ENCODE assay signal across 9 cellular contexts in the genomic region with DNA sequence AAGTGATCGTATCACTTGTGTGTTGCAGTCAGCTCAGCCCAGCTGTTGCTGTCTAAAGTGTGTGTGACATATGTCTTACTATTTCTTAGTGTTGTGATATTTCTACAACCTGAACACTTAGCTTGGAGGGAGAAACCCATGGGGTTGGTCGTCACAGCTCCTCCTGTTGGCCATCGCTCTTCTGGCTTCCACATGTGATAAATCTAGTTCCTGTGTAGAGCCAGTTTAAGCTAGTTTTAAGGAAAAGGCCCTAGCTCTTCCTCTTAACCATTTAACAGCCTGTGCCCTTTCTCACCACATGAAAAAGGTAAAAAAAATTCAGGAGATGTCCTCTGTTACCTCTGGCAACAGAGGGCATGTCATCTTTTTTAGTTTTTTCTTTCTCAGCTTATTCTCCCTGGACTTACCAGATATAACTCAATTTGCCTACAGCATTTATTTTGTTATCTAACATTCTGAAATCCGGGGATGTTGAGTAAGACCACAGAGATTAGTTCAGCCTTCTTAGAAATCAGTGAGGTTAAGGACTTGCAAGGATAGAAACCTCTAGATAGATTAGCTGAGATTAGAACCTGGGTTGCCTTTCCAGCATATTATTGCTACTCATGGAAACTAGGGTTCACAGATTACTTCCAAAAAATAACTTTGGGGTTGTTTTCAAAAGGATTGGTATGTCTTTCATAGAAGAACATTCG.
A peak's percentile ranks its signal among the peaks of the same experiment; 100 is the strongest.
DNase-seq lines count a peak whose midpoint lies in the region; ATAC-seq and TF ChIP-seq lines count a peak whose summit lies in the region.
"Had no signal": no experiment of that assay in that cellular context is flagged by ENCODE, and none has a peak within 500 bp of the region (broad histone marks: within the 10 kb centered on the region; RNA-seq: fewer than 3 reads in every experiment).

No MANE protein-coding gene starts in this region.

- peaks cover 82% of the 10 kb centered on the region for H3K36me3 ChIP-seq in upper lobe of right lung

- H3K4me3 ChIP-seq in upper lobe of right lung = no peak overlapping the region

- ATAC-seq in activated naive CD8-positive, alpha-beta T cell treated with anti-CD3 and anti-CD28 coated beads, Interleukin-2, amount 50 U/mL, for 24 hours = no peak
- peak; percentile 39 for ATAC-seq in esophagus mucosa
- ATAC-seq in upper lobe of right lung = peak; percentile 64
- ATAC-seq in HG03439 (IDR thresholded peaks at IDR 0.05; ENCODE audit: unreplicated experiment) = no peak

- no peaks in the 10 kb centered on the region for H3K4me1 ChIP-seq in upper lobe of right lung

- H3K27ac ChIP-seq in upper lobe of right lung = no peak overlapping the region

- TF ChIP-seq CTCF in upper lobe of right lung (IDR thresholded peaks at IDR 0.05) = no peak

- peaks cover 7% of the 10 kb centered on the region for H3K4me1 Mint-ChIP-seq in activated naive CD8-positive, alpha-beta T cell (ENCODE audit: low read depth)
- peaks cover 11% of the 10 kb centered on the region for H3K4me1 Mint-ChIP-seq in activated naive CD8-positive, alpha-beta T cell treated with anti-CD3 and anti-CD28 coated beads, Interleukin-2, amount 50 U/mL, for 24 hours

- H3K4me3 Mint-ChIP-seq in activated naive CD8-positive, alpha-beta T cell = no peak overlapping the region
- H3K4me3 Mint-ChIP-seq in activated naive CD8-positive, alpha-beta T cell treated with anti-CD3 and anti-CD28 coated beads, Interleukin-2, amount 50 U/mL, for 24 hours = no peak overlapping the region

- H3K27ac Mint-ChIP-seq in activated naive CD8-positive, alpha-beta T cell = peak overlapping the region; percentile 28
- no peak overlapping the region for H3K27ac Mint-ChIP-seq in activated naive CD8-positive, alpha-beta T cell treated with anti-CD3 and anti-CD28 coated beads, Interleukin-2, amount 50 U/mL, for 24 hours

- H3K9me3 Mint-ChIP-seq in activated naive CD8-positive, alpha-beta T cell (ENCODE audit: low read depth) = no peaks in the 10 kb centered on the region
- H3K9me3 Mint-ChIP-seq in activated naive CD8-positive, alpha-beta T cell treated with anti-CD3 and anti-CD28 coated beads, Interleukin-2, amount 50 U/mL, for 24 hours = no peaks in the 10 kb centered on the region

- intact Hi-C loops in upper lobe of right lung (cut with DNase I) = no loop called here

- H3K27me3 Mint-ChIP-seq in activated naive CD8-positive, alpha-beta T cell = no peaks in the 10 kb centered on the region
- H3K27me3 Mint-ChIP-seq in activated naive CD8-positive, alpha-beta T cell treated with anti-CD3 and anti-CD28 coated beads, Interleukin-2, amount 50 U/mL, for 24 hours = no peaks in the 10 kb centered on the region

- no peaks in the 10 kb centered on the region for H3K27me3 ChIP-seq in upper lobe of right lung

- no peak for DNase-seq in activated naive CD8-positive, alpha-beta T cell treated with anti-CD3 and anti-CD28 coated beads, Interleukin-2, amount 50 U/mL, for 24 hours
- DNase-seq in NOMO-1 treated with dmso at 0.1 percent for 144 hours (lab: John Stamatoyannopoulos, UW; ENCODE audit: unreplicated experiment) = peak; percentile 49
- DNase-seq in upper lobe of right lung = no peak
- DNase-seq in SHP77 treated with DMSO at 0.1 percent for 48 hours (lab: John Stamatoyannopoulos, UW) = no peak
- DNase-seq in HuH-7 (ENCODE audit: low spot score) = no peak
- DNase-seq: kidney glomerular epithelial cell had no signal

- H3K9me3 ChIP-seq in upper lobe of right lung = no peaks in the 10 kb centered on the region

- H3K36me3 Mint-ChIP-seq in activated naive CD8-positive, alpha-beta T cell = peaks cover 6% of the 10 kb centered on the region
- H3K36me3 Mint-ChIP-seq in activated naive CD8-positive, alpha-beta T cell treated with anti-CD3 and anti-CD28 coated beads, Interleukin-2, amount 50 U/mL, for 24 hours (ENCODE audit: low read depth) = peaks cover 42% of the 10 kb centered on the region

Comparison
In these comparisons a context has a peak if more than half of its experiments do, and no peak if none do; other contexts are left out.
1. ATAC-seq: peak in esophagus mucosa (single experiment) and upper lobe of right lung (single experiment); none in activated naive CD8-positive, alpha-beta T cell treated with anti-CD3 and anti-CD28 coated beads, Interleukin-2, amount 50 U/mL, for 24 hours (single experiment) and HG03439 (single experiment).